ENCODE assay signal across 10 cellular contexts in the genomic region with DNA sequence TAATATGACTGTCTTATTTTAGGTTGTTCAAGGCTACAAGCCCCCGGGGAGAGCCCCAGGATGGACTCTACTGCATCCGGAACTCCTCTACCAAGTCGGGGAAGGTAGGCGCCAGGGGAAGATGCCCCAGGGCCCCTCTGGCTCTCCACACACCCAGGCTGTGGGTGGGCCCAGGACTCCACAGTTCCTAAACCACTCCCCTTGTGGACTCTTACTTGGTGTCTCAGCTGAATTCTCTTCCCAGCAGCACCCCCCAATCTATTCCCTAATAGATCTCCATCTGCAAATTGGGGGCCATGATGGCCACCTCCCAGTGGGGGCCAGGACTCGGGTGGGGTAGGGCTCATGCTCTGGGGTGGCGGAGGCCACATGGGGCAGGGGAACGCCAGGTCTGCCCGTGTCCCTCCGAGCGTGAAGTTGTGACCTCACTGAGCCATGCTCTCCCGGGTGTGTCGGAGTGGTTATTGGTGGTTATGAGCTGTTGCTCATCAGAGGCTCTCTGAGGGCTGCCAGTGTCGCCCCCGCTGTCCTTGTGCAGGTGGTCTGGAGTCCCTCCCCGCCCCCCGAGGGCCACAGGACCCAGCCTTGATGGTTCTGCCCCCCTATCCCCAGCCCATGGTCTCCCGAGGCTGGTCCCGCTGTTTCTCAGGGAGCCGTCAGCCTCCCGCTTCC. TPM values are rescaled to one million over a fixed set of nuclear protein-coding genes. Genes with fewer than 3 reads are reported as not detected.
DNase-seq lines count a peak whose midpoint lies in the region; ATAC-seq and TF ChIP-seq lines count a peak whose summit lies in the region.
"Had no signal": no experiment of that assay in that cellular context is flagged by ENCODE, and none has a peak within 500 bp of the region (broad histone marks: within the 10 kb centered on the region; RNA-seq: fewer than 3 reads in every experiment).

No MANE protein-coding gene starts in this region.

- WGBS in sigmoid colon, 2 donors: 82 to 91% methylated on average over 20 of the region's 20 CpGs

- DNase-seq in activated gamma-delta T cell treated with Interleukin-2 at 50 U/mL for 16 hours (peak; percentile 3), activated gamma-delta T cell (lab: John Stamatoyannopoulos, UW) (no peak), NAMALWA (ENCODE audit: low spot score) (peak; percentile 91), sigmoid colon (peak; percentile 62), NCI-H1048 (lab: John Stamatoyannopoulos, UW) (no peak), epidermal melanocyte (ENCODE audit: insufficient read length, low spot score) (no peak)
- DNase-seq in effector CD4-positive, alpha-beta T cell: no peak
- DNase-seq: NCI-H2171 treated with DMSO at 0.1 percent for 48 hours had no signal

- H3K4me1 ChIP-seq in sigmoid colon: peaks cover 0 to 7% (median 5%) of the 10 kb centered on the region in 4 donors

- TF ChIP-seq CTCF in sigmoid colon (IDR thresholded peaks at IDR 0.05): no peak

- peaks cover 0 to 55% (median 9%) of the 10 kb centered on the region in 4 donors for H3K36me3 ChIP-seq in sigmoid colon

- H3K27ac ChIP-seq in sigmoid colon: no peak overlapping the region

- H3K9me3 ChIP-seq in sigmoid colon: no peaks in the 10 kb centered on the region

- intact Hi-C loops in sigmoid colon (cut with DNase I): no loop called here

- ATAC-seq in GM21825 (IDR thresholded peaks at IDR 0.05; ENCODE audit: unreplicated experiment): peak; percentile 54
- ATAC-seq: WTC11 had no signal

- no peak for TF ChIP-seq POLR2A in sigmoid colon (IDR thresholded peaks at IDR 0.05)

- no peaks in the 10 kb centered on the region for H3K27me3 ChIP-seq in sigmoid colon

- no peak overlapping the region for H3K4me3 ChIP-seq in sigmoid colon

- no peak for TF ChIP-seq EP300 in sigmoid colon (IDR thresholded peaks at IDR 0.05)

RNA-seq across cellular contexts. Expression of gene ADD1, which starts 11.2 kb away (rescaled TPM):
- 100 to 1,000 TPM; 166 to 378 (median 183) TPM for total RNA-seq in sigmoid colon
- 100 to 1,000 TPM; 113 to 162 (median 120) TPM for polyA plus RNA-seq in sigmoid colon

RNA-seq across cellular contexts. Expression of gene SH3BP2, which starts 39.6 kb away (rescaled TPM):
- 10 to 100 TPM; 18.4 to 49.3 (median 24.2) TPM for total RNA-seq in sigmoid colon
- polyA plus RNA-seq in sigmoid colon: 10 to 100 TPM; 18.6 to 82.4 (median 35.6) TPM

Comparison
In these comparisons a context has a peak if more than half of its experiments do, and no peak if none do; other contexts are left out.
1. DNase-seq: peak in activated gamma-delta T cell treated with Interleukin-2 at 50 U/mL for 16 hours (single experiment), NAMALWA (single experiment) and sigmoid colon (single experiment); none in activated gamma-delta T cell (single experiment), NCI-H1048 (single experiment), epidermal melanocyte (single experiment) and effector CD4-positive, alpha-beta T cell (single experiment).